Comparison of ENCODE assay signal across 10 cellular contexts in genomic region chr6:111989743-111990142, GRCh38.
DNase-seq lines count a peak whose midpoint lies in the region; ATAC-seq and TF ChIP-seq lines count a peak whose summit lies in the region.
"Had no signal": no experiment of that assay in that cellular context is flagged by ENCODE, and none has a peak within 500 bp of the region (broad histone marks: within the 10 kb centered on the region; RNA-seq: fewer than 3 reads in every experiment).

No MANE protein-coding gene starts in this region.

- peak overlapping the region; percentile 46 for H3K4me3 Mint-ChIP-seq in T-helper 2 cell treated with Interferon-gamma antibody and Interleukin-4, amounts not matched to agents 5 μg/mL and 100 μg/mL, for 36 hours

- peaks cover 0 to 10% (median 0%) of the 10 kb centered on the region in 7 donors for H3K27me3 ChIP-seq in spleen (replicated peaks in 1 of 7)
- no peaks in the 10 kb centered on the region for H3K27me3 ChIP-seq in A673 (replicated peaks; ENCODE audit: insufficient read depth, low read depth, low read length, poor library complexity)
- H3K27me3 ChIP-seq: gastrocnemius medialis had no signal

- no peak for TF ChIP-seq POLR2A in spleen (IDR thresholded peaks at IDR 0.05)

- H3K36me3 Mint-ChIP-seq in T-helper 2 cell treated with Interferon-gamma antibody and Interleukin-4, amounts not matched to agents 5 μg/mL and 100 μg/mL, for 36 hours (ENCODE audit: low read depth), result peaks cover 2% of the 10 kb centered on the region

- H3K9me3 Mint-ChIP-seq in T-helper 2 cell treated with Interferon-gamma antibody and Interleukin-4, amounts not matched to agents 5 μg/mL and 100 μg/mL, for 36 hours, result peaks cover 4% of the 10 kb centered on the region

- no peak overlapping the region for H3K4me3 ChIP-seq in spleen
- H3K4me3 ChIP-seq in A673 (ENCODE audit: low read depth, low read length, poor library complexity, severe bottlenecking), result no peak overlapping the region
- H3K4me3 ChIP-seq: gastrocnemius medialis had no signal

- H3K9me3 ChIP-seq in spleen (no peaks in the 10 kb centered on the region), A673 (ENCODE audit: low read depth, low read length, poor library complexity, severe bottlenecking) (no peaks in the 10 kb centered on the region)
- H3K9me3 ChIP-seq: gastrocnemius medialis had no signal

- TF ChIP-seq CTCF in spleen (IDR thresholded peaks at IDR 0.05 in 8 of 11, conservative IDR thresholded peaks at IDR 0.05 in 3 of 11), result no peak
- no peak for TF ChIP-seq CTCF in A673 (conservative IDR thresholded peaks at IDR 0.05; ENCODE audit: low read depth, low read length)

- WGBS in spleen, 5 donors, result 41 to 58% (median 46%) methylated on average over 2 of the region's 2 CpGs

- intact Hi-C loops in spleen (cut with DNase I; ENCODE audit: low total_unique reads), result loop anchor here (10.0 kb wide), 1 partner anchor 105 kb away; no protein-coding TSS in a partner anchor
- intact Hi-C loops in A673 (cut with micrococcal nuclease; ENCODE audit: unreplicated experiment), result loop anchor here (10.0 kb wide), 1 partner anchor 65 kb away; no protein-coding TSS in a partner anchor

- no TSS peak for BruUV-seq in A673 (replicated peaks; lab: Mats Ljungman, UMichigan)

- DNase-seq in activated CD4-positive, alpha-beta T cell treated with anti-CD3 and anti-CD28 coated beads for 48 hours, result peak; percentile 21
- DNase-seq in activated CD4-positive, alpha-beta T cell treated with anti-CD3 and anti-CD28 coated beads, Interleukin-2, amount 50 U/mL, for 48 hours, result no peak
- no peak for DNase-seq in T-helper 2 cell treated with Interferon-gamma antibody and Interleukin-4, amounts not matched to agents 5 μg/mL and 100 μg/mL, for 36 hours (ENCODE audit: low spot score)
- no peak for DNase-seq in spleen
- no peak for DNase-seq in LoVo (ENCODE audit: low spot score)
- no peak for DNase-seq in stimulated activated CD4-positive, alpha-beta T cell treated with anti-CD3 and anti-CD28 coated beads, Interleukin-4, amount 100 ng/mL, for 24 hours
- no peak for DNase-seq in A673 (ENCODE audit: low spot score)
- DNase-seq: gastrocnemius medialis, SHP77 treated with DMSO at 0.1 percent for 48 hours had no signal

- peak overlapping the region; percentile 66 for H3K27ac Mint-ChIP-seq in T-helper 2 cell treated with Interferon-gamma antibody and Interleukin-4, amounts not matched to agents 5 μg/mL and 100 μg/mL, for 36 hours

- POLR2A ChIA-PET in A673 (lab: Charles Lee; ENCODE audit: low non-redundant PET), result no interaction called here

- H3K27me3 Mint-ChIP-seq in T-helper 2 cell treated with Interferon-gamma antibody and Interleukin-4, amounts not matched to agents 5 μg/mL and 100 μg/mL, for 36 hours (ENCODE audit: low read depth), result no peaks in the 10 kb centered on the region

- ATAC-seq in HG02642 (IDR thresholded peaks at IDR 0.05; ENCODE audit: poor library complexity, unreplicated experiment), result peak; percentile 41
- ATAC-seq: gastrocnemius medialis had no signal

- H3K4me1 ChIP-seq in spleen, result peaks cover 0 to 47% (median 21%) of the 10 kb centered on the region in 6 donors
- H3K4me1 ChIP-seq in A673 (ENCODE audit: insufficient read depth, low read length, poor library complexity, severe bottlenecking), result peaks cover 4% of the 10 kb centered on the region
- H3K4me1 ChIP-seq: gastrocnemius medialis had no signal

- H3K4me1 Mint-ChIP-seq in T-helper 2 cell treated with Interferon-gamma antibody and Interleukin-4, amounts not matched to agents 5 μg/mL and 100 μg/mL, for 36 hours (ENCODE audit: low read depth), result peaks cover 60% of the 10 kb centered on the region

- H3K27ac ChIP-seq in spleen (peak overlapping the region in 7 of 8 donors; percentile 16 to 81 (median 47)), A673 (ENCODE audit: low read depth, low read length, poor library complexity, severe bottlenecking) (no peak overlapping the region)
- H3K27ac ChIP-seq: gastrocnemius medialis had no signal

- no peaks in the 10 kb centered on the region for H3K36me3 ChIP-seq in spleen
- H3K36me3 ChIP-seq in A673 (ENCODE audit: insufficient read depth, low read length, poor library complexity, severe bottlenecking), result no peaks in the 10 kb centered on the region
- H3K36me3 ChIP-seq: gastrocnemius medialis had no signal

- CTCF ChIA-PET in A673 (lab: Charles Lee), result no interaction called here
